In genomic region chr2:209556354-209556961, GRCh38 we compare ENCODE assay signal across 8 cellular contexts.
DNase-seq lines count a peak whose midpoint lies in the region; ATAC-seq and TF ChIP-seq lines count a peak whose summit lies in the region.

No MANE protein-coding gene starts in this region.

- ATAC-seq in GM21381 (IDR thresholded peaks at IDR 0.05; ENCODE audit: unreplicated experiment) (peak; percentile 74), right lobe of liver (peak; percentile 50 to 77 (median 70)), HG03280 (IDR thresholded peaks at IDR 0.05; ENCODE audit: unreplicated experiment) (no peak)

- H3K36me3 ChIP-seq in right lobe of liver: no peaks in the 10 kb centered on the region
- no peaks in the 10 kb centered on the region for H3K36me3 ChIP-seq in Peyer's patch

- no peaks in the 10 kb centered on the region for H3K27me3 ChIP-seq in right lobe of liver
- no peaks in the 10 kb centered on the region for H3K27me3 ChIP-seq in Peyer's patch

- H3K4me1 ChIP-seq in right lobe of liver: no peaks in the 10 kb centered on the region
- no peaks in the 10 kb centered on the region for H3K4me1 ChIP-seq in Peyer's patch

- TF ChIP-seq CTCF in astrocyte of the cerebellum (IDR thresholded peaks at IDR 0.05; ENCODE audit: low read depth, low read length, missing control alignments): peak; percentile 72
- peak; percentile 32 to 48 (median 40) for TF ChIP-seq CTCF in right lobe of liver (IDR thresholded peaks at IDR 0.05)
- TF ChIP-seq CTCF in Peyer's patch (IDR thresholded peaks at IDR 0.05): peak in 2 of 6 experiments; percentile 28 to 41

- in situ Hi-C loops in KBM-7 (cut with MboI; ENCODE audit: low pct_unique_long_range_greater_than_20kb, low sequenced_read_pairs): no loop called here
- in situ Hi-C loops in astrocyte of the cerebellum (cut with HindIII; ENCODE audit: low sequenced_read_pairs): no loop called here

- no peak overlapping the region for H3K27ac ChIP-seq in right lobe of liver
- H3K27ac ChIP-seq in Peyer's patch: no peak overlapping the region

- H3K9me3 ChIP-seq in right lobe of liver (no peaks in the 10 kb centered on the region), Peyer's patch (no peaks in the 10 kb centered on the region)

- DNase-seq in DMS53 (lab: John Stamatoyannopoulos, UW) (peak; percentile 74), KBM-7 (peak; percentile 35), astrocyte of the cerebellum (ENCODE audit: low read depth) (peak; percentile 53), right lobe of liver (no peak), Peyer's patch (no peak), 8988T (no peak)

- no peak overlapping the region for H3K4me3 ChIP-seq in astrocyte of the cerebellum (ENCODE audit: low read depth, low read length)
- H3K4me3 ChIP-seq in right lobe of liver: no peak overlapping the region
- H3K4me3 ChIP-seq in Peyer's patch: no peak overlapping the region

- no peak for TF ChIP-seq POLR2A in right lobe of liver (IDR thresholded peaks at IDR 0.05)
- TF ChIP-seq POLR2A in Peyer's patch (IDR thresholded peaks at IDR 0.05): no peak

- WGBS in right lobe of liver (ENCODE audit: insufficient coverage, low coverage, low lambda C conversion rate, missing lambda C conversion rate): 42% methylated on average over 4 of the region's 4 CpGs

- intact Hi-C loops in right lobe of liver (cut with DNase I): no loop called here

Comparison
In these comparisons a context has a peak if more than half of its experiments do, and no peak if none do; other contexts are left out.
1. DNase-seq: peak in DMS53 (single experiment), KBM-7 (single experiment) and astrocyte of the cerebellum (single experiment); none in right lobe of liver (0 of 3), Peyer's patch (0 of 3) and 8988T (single experiment).